ENCODE assay signal across 1 cellular context in genomic region chr11:34105079-34105956, GRCh38.
TF ChIP-seq lines count a peak whose summit lies in the region.

TSS of gene NAT10 (plus strand) at chr11:34105629. CDS start at chr11:34108226, 2,597 bp downstream.

TF ChIP-seq in K562, 482 proteins besides CTCF, POLR2A, EP300 and RAD21 (continued from another document and continues in another):
- TF ChIP-seq E2F8 (IDR thresholded peaks at IDR 0.05; ENCODE audit: low read depth, partially characterized antibody) (peak; percentile 84), FOXP4 (CRISPR knock-in tag; IDR thresholded peaks at IDR 0.05; ENCODE audit: borderline replicate concordance) (0 out of 2 replicates have a peak, but pooled peaks have one; percentile 74), CTBP1 (IDR thresholded peaks at IDR 0.05; ENCODE audit: borderline replicate concordance) (peak; percentile 75), MEIS2 (IDR thresholded peaks at IDR 0.05; ENCODE audit: partially characterized antibody) (peak; percentile 71), KDM2B (CRISPR knock-in tag; IDR thresholded peaks at IDR 0.05) (peak; percentile 46; the same call in 1 of the 2 replicates), HINFP (tag; conservative IDR thresholded peaks at IDR 0.05; ENCODE audit: low read depth) (peak; percentile 43; the same call in 1 of the 2 replicates), GABPB2 (CRISPR knock-in tag; conservative IDR thresholded peaks at IDR 0.05) (peak; percentile 88), ZHX1 (conservative IDR thresholded peaks at IDR 0.05; ENCODE audit: low read length) (no peak), MYNN (IDR thresholded peaks at IDR 0.05) (peak; percentile 80), MYNN (CRISPR knock-in tag; IDR thresholded peaks at IDR 0.05) (no peak), NFATC3 (IDR thresholded peaks at IDR 0.05) (no peak), ZBTB34 (CRISPR knock-in tag; IDR thresholded peaks at IDR 0.05) (no peak), TAF7 (tag; IDR thresholded peaks at IDR 0.05) (peak; percentile 84), NCOR1 (IDR thresholded peaks at IDR 0.05) (0 out of 2 replicates have a peak, but pooled peaks have one; percentile 44), NR0B1 (IDR thresholded peaks at IDR 0.05; ENCODE audit: partially characterized antibody) (no peak), SMAD3 (CRISPR knock-in tag; conservative IDR thresholded peaks at IDR 0.05) (0 out of 2 replicates have a peak, but pooled peaks have one; percentile 10), ZNF184 (CRISPR knock-in tag; IDR thresholded peaks at IDR 0.05) (no peak), ZNF224 (CRISPR knock-in tag; IDR thresholded peaks at IDR 0.05) (no peak), MCM7 (IDR thresholded peaks at IDR 0.05) (no peak; a peak in 1 of 4 replicates), ZNF586 (CRISPR knock-in tag; conservative IDR thresholded peaks at IDR 0.05) (no peak; the same call in 1 of the 2 replicates), SNRNP70 (optimal IDR thresholded peaks at IDR 0.05; ENCODE audit: low read depth, low read length) (no peak), ZNF263 (CRISPR knock-in tag; IDR thresholded peaks at IDR 0.05; ENCODE audit: borderline replicate concordance) (peak; percentile 85), HEY1 (CRISPR knock-in tag; IDR thresholded peaks at IDR 0.05; ENCODE audit: borderline replicate concordance) (no peak), SREBF2 (CRISPR knock-in tag; IDR thresholded peaks at IDR 0.05) (0 out of 2 replicates have a peak, but pooled peaks have one; percentile 65), TBP (optimal IDR thresholded peaks at IDR 0.05; ENCODE audit: low read depth, low read length) (peak; percentile 87), HDAC8 (tag; IDR thresholded peaks at IDR 0.05) (no peak), DPF2 (IDR thresholded peaks at IDR 0.05) (peak; percentile 64; the same call in 1 of the 2 replicates), ZNF75A (CRISPR knock-in tag; IDR thresholded peaks at IDR 0.05) (peak; percentile 64; the same call in 1 of the 2 replicates), TEAD1 (CRISPR knock-in tag; IDR thresholded peaks at IDR 0.05) (peak; percentile 34 to 79; a peak in 2 of 4 replicates), HMG20B (CRISPR knock-in tag; IDR thresholded peaks at IDR 0.05) (no peak), NFIC (IDR thresholded peaks at IDR 0.05) (peak; percentile 23; the same call in 1 of the 2 replicates), TFAM (CRISPR knock-in tag; conservative IDR thresholded peaks at IDR 0.05) (no peak), ZC3H8 (IDR thresholded peaks at IDR 0.05) (no peak), SRSF9 (IDR thresholded peaks at IDR 0.05; ENCODE audit: borderline replicate concordance, low read depth, low read length) (no peak), RBM17 (IDR thresholded peaks at IDR 0.05; ENCODE audit: borderline replicate concordance, low read depth, low read length) (no peak), COPS2 (conservative IDR thresholded peaks at IDR 0.05) (no peak), CUX1 (CRISPR knock-in tag; IDR thresholded peaks at IDR 0.05) (no peak; the same call in 1 of the 2 replicates), HCFC1 (IDR thresholded peaks at IDR 0.05; ENCODE audit: low read depth, low read length) (peak; percentile 88), ZNF3 (CRISPR knock-in tag; IDR thresholded peaks at IDR 0.05) (0 out of 2 replicates have a peak, but pooled peaks have one; percentile 44), ZNF316 (IDR thresholded peaks at IDR 0.05) (no peak), AFF4 (CRISPR knock-in tag; IDR thresholded peaks at IDR 0.05) (peak; percentile 87), JUND (IDR thresholded peaks at IDR 0.05; ENCODE audit: borderline replicate concordance, low read depth, low read length) (peak; percentile 70), JUND (tag; IDR thresholded peaks at IDR 0.05; ENCODE audit: borderline replicate concordance, low read depth, low read length) (peak; percentile 74; the same call in 1 of the 3 replicates), PHF21A (IDR thresholded peaks at IDR 0.05; ENCODE audit: borderline replicate concordance, low read depth) (no peak)
